8 cellular contexts compared by ENCODE assay signal in the genomic region with DNA sequence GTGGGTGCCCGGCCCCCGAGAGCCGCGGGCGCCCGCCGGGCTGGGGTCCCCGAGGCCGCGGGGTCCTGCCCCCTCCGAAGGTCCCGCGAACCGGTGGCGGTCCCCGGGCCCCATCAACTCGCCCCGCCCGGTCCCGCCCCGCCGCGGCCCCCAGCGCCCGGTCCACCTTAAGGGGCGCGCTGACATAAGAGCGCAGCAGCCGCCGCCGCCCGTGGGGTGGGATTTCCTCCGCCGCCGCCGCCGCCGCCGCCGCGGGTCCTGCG. TPM values are rescaled to one million over a fixed set of nuclear protein-coding genes. Genes with fewer than 3 reads are reported as not detected.
DNase-seq lines count a peak whose midpoint lies in the region; ATAC-seq and TF ChIP-seq lines count a peak whose summit lies in the region.

A gene with protein sequence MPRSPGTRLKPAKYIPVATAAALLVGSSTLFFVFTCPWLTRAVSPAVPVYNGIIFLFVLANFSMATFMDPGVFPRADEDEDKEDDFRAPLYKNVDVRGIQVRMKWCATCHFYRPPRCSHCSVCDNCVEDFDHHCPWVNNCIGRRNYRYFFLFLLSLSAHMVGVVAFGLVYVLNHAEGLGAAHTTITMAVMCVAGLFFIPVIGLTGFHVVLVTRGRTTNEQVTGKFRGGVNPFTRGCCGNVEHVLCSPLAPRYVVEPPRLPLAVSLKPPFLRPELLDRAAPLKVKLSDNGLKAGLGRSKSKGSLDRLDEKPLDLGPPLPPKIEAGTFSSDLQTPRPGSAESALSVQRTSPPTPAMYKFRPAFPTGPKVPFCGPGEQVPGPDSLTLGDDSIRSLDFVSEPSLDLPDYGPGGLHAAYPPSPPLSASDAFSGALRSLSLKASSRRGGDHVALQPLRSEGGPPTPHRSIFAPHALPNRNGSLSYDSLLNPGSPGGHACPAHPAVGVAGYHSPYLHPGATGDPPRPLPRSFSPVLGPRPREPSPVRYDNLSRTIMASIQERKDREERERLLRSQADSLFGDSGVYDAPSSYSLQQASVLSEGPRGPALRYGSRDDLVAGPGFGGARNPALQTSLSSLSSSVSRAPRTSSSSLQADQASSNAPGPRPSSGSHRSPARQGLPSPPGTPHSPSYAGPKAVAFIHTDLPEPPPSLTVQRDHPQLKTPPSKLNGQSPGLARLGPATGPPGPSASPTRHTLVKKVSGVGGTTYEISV (plus strand): TSS at position 212 of the 263 bp plus-strand sequence. CDS start 144 bp downstream, outside the sequence.

- no peaks in the 10 kb centered on the region for H3K9me3 ChIP-seq in muscle layer of colon (ENCODE audit: low read length)

- H3K9me3 Mint-ChIP-seq in endothelial cell (ENCODE audit: unreplicated experiment) (no peaks in the 10 kb centered on the region), type B pancreatic cell (no peaks in the 10 kb centered on the region)

- H3K27ac Mint-ChIP-seq in endothelial cell (ENCODE audit: unreplicated experiment) (no peak within 1 kb of the TSS), type B pancreatic cell (no peak within 1 kb of the TSS)

- DNase-seq in GM13976 (ENCODE audit: low spot score), result peak; percentile 81
- DNase-seq in activated CD4-positive, alpha-beta T cell treated with anti-CD3 and anti-CD28 coated beads, Interleukin-2, amount 50 U/mL, for 1 hour, result peak; percentile 44
- DNase-seq in endothelial cell (ENCODE audit: low spot score), result peak; percentile 22
- no peak for DNase-seq in type B pancreatic cell (ENCODE audit: extremely low spot score, unreplicated experiment)
- DNase-seq in foreskin melanocyte, result no peak
- DNase-seq in dedifferentiated amniotic fluid mesenchymal stem cell (ENCODE audit: extremely low spot score), result no peak

- in situ Hi-C loops in GM13976 (cut with MboI; ENCODE audit: low sequenced_read_pairs, unreplicated experiment), result no loop called here

- H3K27me3 Mint-ChIP-seq in endothelial cell (ENCODE audit: unreplicated experiment) (peaks cover 8% of the 10 kb centered on the region), type B pancreatic cell (no peaks in the 10 kb centered on the region)

- H3K4me1 ChIP-seq in muscle layer of colon (ENCODE audit: insufficient read depth, low read length), result peaks cover 39% of the 10 kb centered on the region

- peak; percentile 48 for ATAC-seq in HG03064 (IDR thresholded peaks at IDR 0.05; ENCODE audit: low read depth, unreplicated experiment)

- no peaks in the 10 kb centered on the region for H3K27me3 ChIP-seq in muscle layer of colon (ENCODE audit: control insufficient read depth in 1 of 2, insufficient read depth in 2 of 2, low read length in 2 of 2)

- H3K4me3 ChIP-seq in muscle layer of colon (ENCODE audit: low read depth in 1 of 2, low read length in 2 of 2), result peak within 1 kb of the TSS; percentile 61 to 77

- peak within 1 kb of the TSS; percentile 58 for H3K9ac ChIP-seq in muscle layer of colon (ENCODE audit: low read length)

- H3K36me3 ChIP-seq in muscle layer of colon (ENCODE audit: insufficient read depth, low read length), result peaks cover 7% of the 10 kb centered on the region

- no peak for TF ChIP-seq CTCF in GM13976 (IDR thresholded peaks at IDR 0.05; ENCODE audit: borderline replicate concordance, control extremely low read depth, extremely low read depth, insufficient read depth, missing control alignments)
- no peak for TF ChIP-seq CTCF in endothelial cell (IDR thresholded peaks at IDR 0.05; ENCODE audit: unreplicated experiment)
- no peak for TF ChIP-seq CTCF in type B pancreatic cell (conservative IDR thresholded peaks at IDR 0.05)

- H3K36me3 Mint-ChIP-seq in endothelial cell (ENCODE audit: low read depth, unreplicated experiment) (peaks cover 9% of the 10 kb centered on the region), type B pancreatic cell (no peaks in the 10 kb centered on the region)

- H3K4me3 Mint-ChIP-seq in endothelial cell (ENCODE audit: unreplicated experiment) (peak within 1 kb of the TSS; percentile 89), type B pancreatic cell (peak within 1 kb of the TSS; percentile 81)

- H3K27ac ChIP-seq in muscle layer of colon (ENCODE audit: low read depth, low read length), result peak within 1 kb of the TSS; percentile 94

- no peaks in the 10 kb centered on the region for H3K4me1 Mint-ChIP-seq in endothelial cell (ENCODE audit: unreplicated experiment)
- peaks cover 6% of the 10 kb centered on the region for H3K4me1 Mint-ChIP-seq in type B pancreatic cell (ENCODE audit: unreplicated experiment)

RNA-seq across cellular contexts. Expression of the gene that starts here (rescaled TPM):
- total RNA-seq in endothelial cell (ENCODE audit: unreplicated experiment) (118 TPM), type B pancreatic cell (ENCODE audit: low replicate concordance) (55.2 and 73.6 TPM in 2 replicates)

Comparison
In these comparisons a context has a peak if more than half of its experiments do, and no peak if none do; other contexts are left out.
1. DNase-seq: peak in GM13976 (single experiment), activated CD4-positive, alpha-beta T cell treated with anti-CD3 and anti-CD28 coated beads, Interleukin-2, amount 50 U/mL, for 1 hour (single experiment) and endothelial cell (single experiment); none in type B pancreatic cell (single experiment), foreskin melanocyte (single experiment) and dedifferentiated amniotic fluid mesenchymal stem cell (single experiment).